ENCODE assay signal across 8 cellular contexts in genomic region chr15:96354731-96355560, GRCh38. TPM values are rescaled to one million over a fixed set of nuclear protein-coding genes. Genes with fewer than 3 reads are reported as not detected.
DNase-seq lines count a peak whose midpoint lies in the region; ATAC-seq and TF ChIP-seq lines count a peak whose summit lies in the region.

No MANE protein-coding gene starts in this region.

- H3K27me3 Mint-ChIP-seq in natural killer cell (ENCODE audit: low read depth in 2 of 2) (peaks cover 59 to 66% of the 10 kb centered on the region in 2 donors), immature natural killer cell (ENCODE audit: low read depth in 3 of 3) (peaks cover 39 to 68% (median 60%) of the 10 kb centered on the region in 3 donors)

- no peak overlapping the region for H3K27ac Mint-ChIP-seq in natural killer cell
- no peak overlapping the region for H3K27ac Mint-ChIP-seq in immature natural killer cell

- H3K4me3 ChIP-seq in BE2C (ENCODE audit: low read depth, low read length) (peak overlapping the region; percentile 52), neural cell (ENCODE audit: low read length) (no peak overlapping the region)

- TF ChIP-seq EP300 in neural cell (conservative IDR thresholded peaks at IDR 0.05; ENCODE audit: poor library complexity, severe bottlenecking), result no peak

- H3K79me2 ChIP-seq in neural cell (replicated peaks; ENCODE audit: insufficient read depth, low read length), result no peaks in the 10 kb centered on the region

- H3K9me3 ChIP-seq in BE2C, result no peaks in the 10 kb centered on the region
- no peaks in the 10 kb centered on the region for H3K9me3 ChIP-seq in neural cell (ENCODE audit: low read length)

- no peak overlapping the region for H3K4me2 ChIP-seq in neural cell (ENCODE audit: low read length)

- H3K4me1 ChIP-seq in BE2C, result no peaks in the 10 kb centered on the region

- no peak for TF ChIP-seq RAD21 in neural cell (conservative IDR thresholded peaks at IDR 0.05)

- H3K27me3 ChIP-seq in BE2C (peaks cover 55% of the 10 kb centered on the region), neural cell (ENCODE audit: insufficient read depth, low read depth, low read length) (peaks cover 100% of the 10 kb centered on the region)

- H3K4me1 Mint-ChIP-seq in natural killer cell (peaks cover 22 to 25% of the 10 kb centered on the region in 2 donors), immature natural killer cell (peaks cover 24 to 27% of the 10 kb centered on the region in 2 donors)

- intact Hi-C loops in natural killer cell (cut with micrococcal nuclease), result no loop called here

- H3K9me2 ChIP-seq in neural cell (ENCODE audit: insufficient read depth, low read length), result no peaks in the 10 kb centered on the region

- H3K4me3 Mint-ChIP-seq in natural killer cell (no peak overlapping the region), immature natural killer cell (no peak overlapping the region)

- H3K36me3 ChIP-seq in BE2C, result no peaks in the 10 kb centered on the region
- no peaks in the 10 kb centered on the region for H3K36me3 ChIP-seq in neural cell (ENCODE audit: insufficient read depth, low read length)

- H3K36me3 Mint-ChIP-seq in natural killer cell (peaks cover 31% of the 10 kb centered on the region), immature natural killer cell (peaks cover 0 to 9% (median 8%) of the 10 kb centered on the region in 3 donors)

- no peak overlapping the region for H3K27ac ChIP-seq in neural cell (ENCODE audit: low read length)

- no peak overlapping the region for H3K9ac ChIP-seq in neural cell (ENCODE audit: low read length)

- no peaks in the 10 kb centered on the region for H4K20me1 ChIP-seq in neural cell (ENCODE audit: insufficient read depth)

- DNase-seq in BE2C, result no peak
- DNase-seq in NCI-H526 treated with DMSO at 0.1 percent for 48 hours (lab: John Stamatoyannopoulos, UW), result peak; percentile 55
- DNase-seq in epidermal melanocyte (ENCODE audit: insufficient read length, low spot score), result peak; percentile 85
- no peak for DNase-seq in natural killer cell
- no peak for DNase-seq in NK-92 treated with Interleukin-12 subunit alpha and Interleukin-12 subunit beta, amount 100 ng/mL, for 24 hours (lab: John Stamatoyannopoulos, UW)
- no peak for DNase-seq in NCI-H187 (lab: John Stamatoyannopoulos, UW)
- no peak for DNase-seq in immature natural killer cell

- no peaks in the 10 kb centered on the region for H3F3A ChIP-seq in neural cell (ENCODE audit: insufficient read depth, low read length, poor library complexity, severe bottlenecking)

- peaks cover 0 to 2% of the 10 kb centered on the region in 2 donors for H3K9me3 Mint-ChIP-seq in natural killer cell
- peaks cover 0 to 40% (median 7%) of the 10 kb centered on the region in 6 donors for H3K9me3 Mint-ChIP-seq in immature natural killer cell

- TF ChIP-seq CTCF in BE2C (IDR thresholded peaks at IDR 0.05; ENCODE audit: low read depth, low read length) (peak; percentile 42), neural cell (IDR thresholded peaks at IDR 0.05; ENCODE audit: poor library complexity, severe bottlenecking) (peak; percentile 58), natural killer cell (IDR thresholded peaks at IDR 0.05) (no peak)

- H2AFZ ChIP-seq in neural cell (ENCODE audit: low read depth, low read length), result no peak overlapping the region

- no peak for ATAC-seq in natural killer cell

TF ChIP-seq in neural cell, 6 proteins besides CTCF, POLR2A, EP300 and RAD21:
- TF ChIP-seq TAF1 (IDR thresholded peaks at IDR 0.05; ENCODE audit: low read depth) (no peak), REST (IDR thresholded peaks at IDR 0.05; ENCODE audit: borderline replicate concordance) (no peak), SMC3 (conservative IDR thresholded peaks at IDR 0.05; ENCODE audit: poor library complexity) (peak; percentile 33), EZH2 (IDR thresholded peaks at IDR 0.05; ENCODE audit: borderline replicate concordance, insufficient read depth, low read length, poor library complexity, severe bottlenecking) (peak; percentile 11)

RNA-seq across cellular contexts. Expression of gene NR2F2, which starts 24.4 kb away (rescaled TPM):
- 82.4 TPM for polyA plus RNA-seq in BE2C (2012; ENCODE audit: insufficient read depth, insufficient read length, low read depth)
- polyA plus RNA-seq in neural cell, result 0.07 TPM in 1 of 2 replicates, not detected in the other
- not detected in 2 replicates for polyA minus RNA-seq in neural cell
- total RNA-seq in natural killer cell, result not detected
- not detected for polyA plus RNA-seq in immature natural killer cell

Comparison
In these comparisons a context has a peak if more than half of its experiments do, and no peak if none do; other contexts are left out.
1. DNase-seq: peak in NCI-H526 treated with DMSO at 0.1 percent for 48 hours (single experiment) and epidermal melanocyte (single experiment); none in BE2C (single experiment), natural killer cell (single experiment), NK-92 treated with Interleukin-12 subunit alpha and Interleukin-12 subunit beta, amount 100 ng/mL, for 24 hours (single experiment), NCI-H187 (0 of 2) and immature natural killer cell (0 of 3).